In genomic region chr1:24545673-24546072, GRCh38 we compare ENCODE assay signal across 20 cellular contexts. TPM values are rescaled to one million over a fixed set of nuclear protein-coding genes. Genes with fewer than 3 reads are reported as not detected.
DNase-seq lines count a peak whose midpoint lies in the region; ATAC-seq and TF ChIP-seq lines count a peak whose summit lies in the region.
"Had no signal": no experiment of that assay in that cellular context is flagged by ENCODE, and none has a peak within 500 bp of the region (broad histone marks: within the 10 kb centered on the region; RNA-seq: fewer than 3 reads in every experiment).

No MANE protein-coding gene starts in this region.

- no peak overlapping the region for H3K4me3 Mint-ChIP-seq in activated CD8-positive, alpha-beta T cell treated with anti-CD3 and anti-CD28 coated beads for 36 hours
- no peak overlapping the region for H3K4me3 Mint-ChIP-seq in activated CD8-positive, alpha-beta T cell treated with anti-CD3 and anti-CD28 coated beads, Interleukin-2, amount 10 ng/mL, durations not matched to agents 7 days and 5 days
- no peak overlapping the region for H3K4me3 Mint-ChIP-seq in T-helper 17 cell
- H3K4me3 Mint-ChIP-seq: H9 had no signal

- 58% methylated on average over 1 of the region's 1 CpG for WGBS in esophagus muscularis mucosa

- H3K36me3 Mint-ChIP-seq in activated CD8-positive, alpha-beta T cell treated with anti-CD3 and anti-CD28 coated beads for 36 hours (ENCODE audit: low read depth), result peaks cover under 1% of the 10 kb centered on the region
- peaks cover 5% of the 10 kb centered on the region for H3K36me3 Mint-ChIP-seq in activated CD8-positive, alpha-beta T cell treated with anti-CD3 and anti-CD28 coated beads, Interleukin-2, amount 10 ng/mL, durations not matched to agents 7 days and 5 days (ENCODE audit: low read depth)
- no peaks in the 10 kb centered on the region for H3K36me3 Mint-ChIP-seq in T-helper 17 cell (ENCODE audit: low read depth)

- peak overlapping the region; percentile 50 for H3K27ac Mint-ChIP-seq in activated CD8-positive, alpha-beta T cell treated with anti-CD3 and anti-CD28 coated beads for 36 hours
- H3K27ac Mint-ChIP-seq in activated CD8-positive, alpha-beta T cell treated with anti-CD3 and anti-CD28 coated beads, Interleukin-2, amount 10 ng/mL, durations not matched to agents 7 days and 5 days, result no peak overlapping the region
- peak overlapping the region; percentile 57 for H3K27ac Mint-ChIP-seq in T-helper 17 cell
- H3K27ac Mint-ChIP-seq: H9 had no signal

- intact Hi-C loops in activated CD8-positive, alpha-beta T cell treated with anti-CD3 and anti-CD28 coated beads for 36 hours (cut with micrococcal nuclease), result loop anchor here (10.0 kb wide), 1 partner anchor 89 kb away; no protein-coding TSS in a partner anchor
- intact Hi-C loops in esophagus muscularis mucosa (cut with DNase I), result no loop called here

- H3K36me3 ChIP-seq in DOHH2 (ENCODE audit: control insufficient read depth, low read length) (no peaks in the 10 kb centered on the region), esophagus muscularis mucosa (no peaks in the 10 kb centered on the region)
- H3K36me3 ChIP-seq: BLaER1 had no signal

- H3K4me1 Mint-ChIP-seq in activated CD8-positive, alpha-beta T cell treated with anti-CD3 and anti-CD28 coated beads for 36 hours (ENCODE audit: low read depth), result peaks cover 31% of the 10 kb centered on the region
- peaks cover 27% of the 10 kb centered on the region for H3K4me1 Mint-ChIP-seq in activated CD8-positive, alpha-beta T cell treated with anti-CD3 and anti-CD28 coated beads, Interleukin-2, amount 10 ng/mL, durations not matched to agents 7 days and 5 days (ENCODE audit: low read depth)
- peaks cover 29% of the 10 kb centered on the region for H3K4me1 Mint-ChIP-seq in T-helper 17 cell

- H3K79me2 ChIP-seq in DOHH2 (ENCODE audit: control insufficient read depth, low read length), result no peaks in the 10 kb centered on the region

- no peak for DNase-seq in activated CD8-positive, alpha-beta T cell treated with anti-CD3 and anti-CD28 coated beads for 36 hours
- DNase-seq in activated CD8-positive, alpha-beta T cell treated with anti-CD3 and anti-CD28 coated beads, Interleukin-2, amount 10 ng/mL, durations not matched to agents 7 days and 5 days, result no peak
- DNase-seq in T-helper 17 cell, result no peak
- peak; percentile 28 for DNase-seq in renal cortical epithelial cell (ENCODE audit: low read depth)
- DNase-seq in esophagus muscularis mucosa (ENCODE audit: extremely low spot score), result no peak
- DNase-seq in NCI-H2196 (lab: John Stamatoyannopoulos, UW; ENCODE audit: unreplicated experiment), result no peak
- DNase-seq in H4 (ENCODE audit: low spot score), result no peak
- DNase-seq: COR-L47, DMS53, H9, NCI-H1048, NCI-H1436 treated with DMSO at 0.1 percent for 48 hours, NCI-H2029 treated with DMSO at 0.1 percent for 48 hours, NCI-H2171 treated with DMSO at 0.1 percent for 48 hours, SHP77 treated with DMSO at 0.1 percent for 48 hours had no signal

- H3K4me3 ChIP-seq in DOHH2 (ENCODE audit: low read length), result no peak overlapping the region
- no peak overlapping the region for H3K4me3 ChIP-seq in esophagus muscularis mucosa
- H3K4me3 ChIP-seq: BLaER1 had no signal

- no peak for TF ChIP-seq POLR2A in esophagus muscularis mucosa (IDR thresholded peaks at IDR 0.05; ENCODE audit: low read depth)

- H3K4me1 ChIP-seq in DOHH2 (ENCODE audit: control insufficient read depth, low read length) (peaks cover 76% of the 10 kb centered on the region), esophagus muscularis mucosa (no peaks in the 10 kb centered on the region)

- peaks cover 2% of the 10 kb centered on the region for H3K27me3 Mint-ChIP-seq in activated CD8-positive, alpha-beta T cell treated with anti-CD3 and anti-CD28 coated beads for 36 hours
- peaks cover 9% of the 10 kb centered on the region for H3K27me3 Mint-ChIP-seq in activated CD8-positive, alpha-beta T cell treated with anti-CD3 and anti-CD28 coated beads, Interleukin-2, amount 10 ng/mL, durations not matched to agents 7 days and 5 days (ENCODE audit: low read depth)
- H3K27me3 Mint-ChIP-seq in T-helper 17 cell, result no peaks in the 10 kb centered on the region

- no peak for TF ChIP-seq EP300 in esophagus muscularis mucosa (IDR thresholded peaks at IDR 0.05)

- H3K9me3 ChIP-seq in DOHH2 (ENCODE audit: control insufficient read depth, insufficient read depth, low read length) (no peaks in the 10 kb centered on the region), T-helper 17 cell (ENCODE audit: control insufficient read depth, low read length, poor library complexity, severe bottlenecking) (no peaks in the 10 kb centered on the region), esophagus muscularis mucosa (no peaks in the 10 kb centered on the region)
- H3K9me3 ChIP-seq: BLaER1 had no signal

- POLR2A ChIA-PET in activated CD8-positive, alpha-beta T cell treated with anti-CD3 and anti-CD28 coated beads for 36 hours (lab: Charles Lee), result interaction anchor here (1.7 kb wide), 1 partner anchor 10 kb away, joined by 5 read pairs; no protein-coding TSS in a partner anchor
- POLR2A ChIA-PET in activated CD8-positive, alpha-beta T cell treated with anti-CD3 and anti-CD28 coated beads, Interleukin-2, amount 10 ng/mL, durations not matched to agents 7 days and 5 days (lab: Charles Lee), result interaction anchor here (0.8 kb wide), 1 partner anchor 36 kb away, joined by 3 read pairs; no protein-coding TSS in a partner anchor

- H3K27ac ChIP-seq in DOHH2 (ENCODE audit: low read depth, low read length) (no peak overlapping the region), esophagus muscularis mucosa (replicated peaks in 1 of 4) (no peak overlapping the region)
- H3K27ac ChIP-seq: BLaER1, KMS-11 had no signal

- no peaks in the 10 kb centered on the region for H3K9me3 Mint-ChIP-seq in activated CD8-positive, alpha-beta T cell treated with anti-CD3 and anti-CD28 coated beads for 36 hours
- H3K9me3 Mint-ChIP-seq in activated CD8-positive, alpha-beta T cell treated with anti-CD3 and anti-CD28 coated beads, Interleukin-2, amount 10 ng/mL, durations not matched to agents 7 days and 5 days (ENCODE audit: insufficient read depth), result no peaks in the 10 kb centered on the region
- H3K9me3 Mint-ChIP-seq: H9 had no signal

- H3F3A ChIP-seq in DOHH2 (ENCODE audit: control insufficient read depth, insufficient read depth), result peaks cover 34% of the 10 kb centered on the region

- CTCF ChIA-PET in activated CD8-positive, alpha-beta T cell treated with anti-CD3 and anti-CD28 coated beads for 36 hours (lab: Charles Lee), result interaction anchor here (2.1 to 4.2 kb wide), 2 partner anchors 42 to 130 kb away, joined by 8 to 21 read pairs; partner anchors contain the start of gene NIPAL3
- CTCF ChIA-PET in activated CD8-positive, alpha-beta T cell treated with anti-CD3 and anti-CD28 coated beads, Interleukin-2, amount 10 ng/mL, durations not matched to agents 7 days and 5 days (lab: Charles Lee), result interaction anchor here (1.5 to 2.2 kb wide), 4 partner anchors 10 to 130 kb away, joined by 3 to 7 read pairs (median 5); partner anchors contain the start of gene NIPAL3

- TF ChIP-seq CTCF in activated CD8-positive, alpha-beta T cell treated with anti-CD3 and anti-CD28 coated beads for 36 hours (IDR thresholded peaks at IDR 0.05), result no peak
- no peak for TF ChIP-seq CTCF in DOHH2 (IDR thresholded peaks at IDR 0.05; ENCODE audit: low read depth, low read length, poor library complexity, severe bottlenecking)
- TF ChIP-seq CTCF in esophagus muscularis mucosa (IDR thresholded peaks at IDR 0.05), result no peak

- no peaks in the 10 kb centered on the region for H4K20me1 ChIP-seq in DOHH2 (ENCODE audit: control insufficient read depth, insufficient read depth, low read depth, low read length)
- H4K20me1 ChIP-seq: BLaER1 had no signal

- no peaks in the 10 kb centered on the region for H3K27me3 ChIP-seq in DOHH2 (ENCODE audit: control insufficient read depth, low read length)
- H3K27me3 ChIP-seq in esophagus muscularis mucosa, result peaks cover 0 to 18% (median 0%) of the 10 kb centered on the region in 4 donors
- H3K27me3 ChIP-seq: BLaER1 had no signal

- H3K4me2 ChIP-seq in DOHH2 (ENCODE audit: low read length), result peak overlapping the region; percentile 29; the same call in 1 of the 2 replicates
- H3K4me2 ChIP-seq: BLaER1, KMS-11 had no signal

- no peaks in the 10 kb centered on the region for H3K9me2 ChIP-seq in DOHH2 (replicated peaks; ENCODE audit: control insufficient read depth, low read length)

- no peak for ATAC-seq in activated CD8-positive, alpha-beta T cell treated with anti-CD3 and anti-CD28 coated beads for 36 hours
- no peak for ATAC-seq in activated CD8-positive, alpha-beta T cell treated with anti-CD3 and anti-CD28 coated beads, Interleukin-2, amount 10 ng/mL, durations not matched to agents 7 days and 5 days
- ATAC-seq in T-helper 17 cell, result no peak

RNA-seq across cellular contexts. Expression of gene NCMAP, which starts 10.2 kb away (rescaled TPM):
- under 1 TPM; 0.11 to 0.20 TPM for total RNA-seq in activated CD8-positive, alpha-beta T cell treated with anti-CD3 and anti-CD28 coated beads for 36 hours
- under 1 TPM in 1 of 2 experiments, not detected in 1; 0.05 TPM for total RNA-seq in activated CD8-positive, alpha-beta T cell treated with anti-CD3 and anti-CD28 coated beads, Interleukin-2, amount 10 ng/mL, durations not matched to agents 7 days and 5 days
- total RNA-seq in T-helper 17 cell (not detected), renal cortical epithelial cell (3.4 and 8.3 TPM in 2 replicates), esophagus muscularis mucosa (under 1 TPM in 3 of 4 donors, not detected in 1; 0.17 to 0.65 (median 0.34) TPM)
- not detected in 2 replicates for total RNA-seq in H4 (2014; rRNA removed; shearing (Covaris generic))
- total RNA-seq: A172, M059J had no signal

RNA-seq across cellular contexts. Expression of gene RCAN3, which starts 43.0 kb away (rescaled TPM):
- total RNA-seq in activated CD8-positive, alpha-beta T cell treated with anti-CD3 and anti-CD28 coated beads for 36 hours, result 10 to 100 TPM; 55.3 to 56.8 TPM
- total RNA-seq in activated CD8-positive, alpha-beta T cell treated with anti-CD3 and anti-CD28 coated beads, Interleukin-2, amount 10 ng/mL, durations not matched to agents 7 days and 5 days, result 10 to 100 TPM; 63.7 to 65.6 TPM
- total RNA-seq in T-helper 17 cell (100 to 1,000 TPM; 152 to 160 TPM), renal cortical epithelial cell (17.9 and 20.2 TPM in 2 replicates), esophagus muscularis mucosa (10 to 100 TPM in 2 of 4 donors, 1 to 10 TPM in 2; 5.3 to 14.0 (median 9.3) TPM)
- 3.7 and 10.8 TPM in 2 replicates for total RNA-seq in H4 (2014; rRNA removed; shearing (Covaris generic))
